Comparison of ENCODE assay signal across 8 cellular contexts in the genomic region with DNA sequence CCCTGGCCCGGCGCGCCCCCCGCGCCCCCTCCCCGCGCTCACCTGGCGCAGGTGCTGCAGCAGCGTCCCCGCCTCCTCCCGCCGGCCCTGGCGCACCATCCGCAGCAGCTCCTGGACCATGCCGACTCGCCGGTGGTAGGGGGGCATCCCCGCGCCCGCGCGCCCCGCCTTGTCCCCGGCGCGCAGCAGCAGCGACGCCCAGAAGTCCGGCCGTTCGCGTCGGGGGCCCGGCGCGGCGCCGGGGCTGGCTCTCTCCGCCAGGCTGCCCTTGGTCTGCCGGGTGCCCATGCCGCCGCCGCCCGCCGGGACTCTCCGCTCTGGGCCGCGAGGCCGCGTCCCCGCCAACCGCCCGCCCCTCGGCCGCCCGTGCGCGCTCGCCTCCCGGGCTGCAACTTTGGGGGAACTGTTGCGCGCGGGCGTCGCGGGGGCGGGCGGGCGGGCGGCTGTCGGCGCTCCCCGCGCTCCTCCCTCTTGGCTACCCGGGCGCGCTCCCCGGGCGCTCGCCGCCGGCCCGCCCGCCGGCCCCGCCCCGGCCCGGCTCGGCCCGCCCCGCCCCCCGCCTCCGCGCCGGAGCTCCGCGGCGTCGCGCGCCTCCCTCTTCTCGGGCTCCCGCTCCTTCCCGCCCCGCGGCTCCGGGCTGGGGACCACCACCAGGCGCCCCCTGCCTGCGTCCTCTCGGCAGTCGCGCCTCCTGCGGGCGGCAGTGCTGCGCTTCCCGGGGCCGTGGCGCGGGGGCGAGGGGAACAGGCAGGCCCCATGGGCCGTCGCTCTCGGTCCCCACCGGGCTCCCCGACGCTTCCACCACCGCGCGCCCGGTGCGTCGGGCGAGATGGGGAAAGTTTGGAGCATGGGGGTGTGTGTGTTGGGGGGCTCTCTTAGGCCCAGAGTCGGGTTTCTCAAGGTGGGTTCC. TPM values are rescaled to one million over a fixed set of nuclear protein-coding genes. Genes with fewer than 3 reads are reported as not detected.
A peak's percentile ranks its signal among the peaks of the same experiment; 100 is the strongest.
DNase-seq lines count a peak whose midpoint lies in the region; ATAC-seq, FAIRE-seq and TF ChIP-seq lines count a peak whose summit lies in the region.

A gene with protein sequence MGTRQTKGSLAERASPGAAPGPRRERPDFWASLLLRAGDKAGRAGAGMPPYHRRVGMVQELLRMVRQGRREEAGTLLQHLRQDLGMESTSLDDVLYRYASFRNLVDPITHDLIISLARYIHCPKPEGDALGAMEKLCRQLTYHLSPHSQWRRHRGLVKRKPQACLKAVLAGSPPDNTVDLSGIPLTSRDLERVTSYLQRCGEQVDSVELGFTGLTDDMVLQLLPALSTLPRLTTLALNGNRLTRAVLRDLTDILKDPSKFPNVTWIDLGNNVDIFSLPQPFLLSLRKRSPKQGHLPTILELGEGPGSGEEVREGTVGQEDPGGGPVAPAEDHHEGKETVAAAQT (minus strand): TSS at position 491 of the 910 bp plus-strand sequence. CDS start 203 bp downstream, at position 288.

- no peaks in the 10 kb centered on the region for H3K9me3 ChIP-seq in A673 (ENCODE audit: low read depth, low read length, poor library complexity, severe bottlenecking)
- no peaks in the 10 kb centered on the region for H3K9me3 ChIP-seq in neural cell (ENCODE audit: low read length)
- H3K9me3 ChIP-seq in stomach smooth muscle (ENCODE audit: control insufficient read depth in 2 of 2, low read length in 2 of 2) = no peaks in the 10 kb centered on the region

- TF ChIP-seq CTCF in A673 (conservative IDR thresholded peaks at IDR 0.05; ENCODE audit: low read depth, low read length) = 0 out of 2 replicates have a peak, but pooled peaks have one; percentile 27
- TF ChIP-seq CTCF in fibroblast of the aortic adventitia (IDR thresholded peaks at IDR 0.05; ENCODE audit: insufficient read depth, low read length) = no peak
- peak; percentile 56 for TF ChIP-seq CTCF in neural cell (IDR thresholded peaks at IDR 0.05; ENCODE audit: poor library complexity, severe bottlenecking)

- POLR2A ChIA-PET in A673 (lab: Charles Lee; ENCODE audit: low non-redundant PET) = no interaction called here

- H3F3A ChIP-seq in neural cell (ENCODE audit: insufficient read depth, low read length, poor library complexity, severe bottlenecking) = no peaks in the 10 kb centered on the region

- H3K4me3 ChIP-seq in A673 (ENCODE audit: low read depth, low read length, poor library complexity, severe bottlenecking) = peak within 1 kb of the TSS; percentile 60
- H3K4me3 ChIP-seq in fibroblast of the aortic adventitia (ENCODE audit: low read depth, low read length) = peak within 1 kb of the TSS; percentile 66
- peak within 1 kb of the TSS; percentile 65 for H3K4me3 ChIP-seq in neural cell (ENCODE audit: low read length)
- peak within 1 kb of the TSS; percentile 43 to 71 for H3K4me3 ChIP-seq in stomach smooth muscle (ENCODE audit: low read length in 2 of 2)

- no peak within 1 kb of the TSS for H3K4me2 ChIP-seq in neural cell (ENCODE audit: low read length)

- H3K27ac ChIP-seq in A673 (ENCODE audit: low read depth, low read length, poor library complexity, severe bottlenecking) (no peak within 1 kb of the TSS), neural cell (ENCODE audit: low read length) (no peak within 1 kb of the TSS), stomach smooth muscle (ENCODE audit: low read length) (no peak within 1 kb of the TSS)

- no peak within 1 kb of the TSS for H2AFZ ChIP-seq in neural cell (ENCODE audit: low read depth, low read length)

- no peaks in the 10 kb centered on the region for H4K20me1 ChIP-seq in neural cell (ENCODE audit: insufficient read depth)

- no peaks in the 10 kb centered on the region for H3K79me2 ChIP-seq in neural cell (replicated peaks; ENCODE audit: insufficient read depth, low read length)

- no peak for TF ChIP-seq RAD21 in neural cell (conservative IDR thresholded peaks at IDR 0.05)

- BruUV-seq in A673 (replicated peaks; lab: Mats Ljungman, UMichigan) = no TSS peak

- no peaks in the 10 kb centered on the region for H3K9me2 ChIP-seq in neural cell (ENCODE audit: insufficient read depth, low read length)

- H3K4me1 ChIP-seq in A673 (ENCODE audit: insufficient read depth, low read length, poor library complexity, severe bottlenecking) (peaks cover 10% of the 10 kb centered on the region), stomach smooth muscle (ENCODE audit: control insufficient read depth, insufficient read depth, low read length) (peaks cover 15% of the 10 kb centered on the region)

- H3K27me3 ChIP-seq in A673 (replicated peaks; ENCODE audit: insufficient read depth, low read depth, low read length, poor library complexity) (peaks cover 14% of the 10 kb centered on the region), neural cell (ENCODE audit: insufficient read depth, low read depth, low read length) (peaks cover 25% of the 10 kb centered on the region), stomach smooth muscle (ENCODE audit: control insufficient read depth in 1 of 2, insufficient read depth in 2 of 2, low read length in 2 of 2) (peaks cover 2 to 11% of the 10 kb centered on the region in 2 donors)

- H3K36me3 ChIP-seq in A673 (ENCODE audit: insufficient read depth, low read length, poor library complexity, severe bottlenecking) = no peaks in the 10 kb centered on the region
- no peaks in the 10 kb centered on the region for H3K36me3 ChIP-seq in neural cell (ENCODE audit: insufficient read depth, low read length)
- no peaks in the 10 kb centered on the region for H3K36me3 ChIP-seq in stomach smooth muscle (ENCODE audit: control insufficient read depth in 2 of 2, insufficient read depth in 2 of 2, low read length in 2 of 2)

- DNase-seq in A673 (ENCODE audit: low spot score) (peak; percentile 57), NCI-H69 (lab: John Stamatoyannopoulos, UW) (peak; percentile 65), activated T-helper 1 cell treated with Interleukin-2 at 50 U/mL for 16 hours (ENCODE audit: low read depth) (peak; percentile 36), fibroblast of the aortic adventitia (ENCODE audit: low read depth) (no peak), RCC 7860 (ENCODE audit: low spot score) (no peak)

- ATAC-seq in GM19372 (IDR thresholded peaks at IDR 0.05; ENCODE audit: low read depth, unreplicated experiment) = peak; percentile 69

- H3K9ac ChIP-seq in neural cell (ENCODE audit: low read length) = peak within 1 kb of the TSS; percentile 39
- peak within 1 kb of the TSS; percentile 21 to 55 for H3K9ac ChIP-seq in stomach smooth muscle (ENCODE audit: low read length in 2 of 2)

- no peak for TF ChIP-seq EP300 in neural cell (conservative IDR thresholded peaks at IDR 0.05; ENCODE audit: poor library complexity, severe bottlenecking)

- no peak for FAIRE-seq in RCC 7860 (lab: Jason Lieb, UNC)

- CTCF ChIA-PET in A673 (lab: Charles Lee) = interaction anchor here (1.0 kb wide), 1 partner anchor 22 kb away, joined by 4 read pairs; no protein-coding TSS in a partner anchor

- intact Hi-C loops in A673 (cut with micrococcal nuclease; ENCODE audit: unreplicated experiment) = no loop called here

TF ChIP-seq in neural cell, 6 proteins besides CTCF, POLR2A, EP300 and RAD21:
- TF ChIP-seq EZH2 (IDR thresholded peaks at IDR 0.05; ENCODE audit: borderline replicate concordance, insufficient read depth, low read length, poor library complexity, severe bottlenecking) = no peak
- TF ChIP-seq TAF1 (IDR thresholded peaks at IDR 0.05; ENCODE audit: low read depth) = no peak
- TF ChIP-seq MXI1 (conservative IDR thresholded peaks at IDR 0.05; ENCODE audit: poor library complexity, severe bottlenecking) = peak; percentile 28
- TF ChIP-seq SMC3 (conservative IDR thresholded peaks at IDR 0.05; ENCODE audit: poor library complexity) = peak; percentile 43
- TF ChIP-seq POLR2AphosphoS5 (IDR thresholded peaks at IDR 0.05) = no peak
TF ChIP-seq in neural cell: peak in this region for 2.

RNA-seq across cellular contexts. Expression of the gene that starts here (rescaled TPM):
- 2.8 and 3.6 TPM in 2 replicates for total RNA-seq in A673 (2021)
- 3.6 and 6.1 TPM in 2 replicates for total RNA-seq in fibroblast of the aortic adventitia (ENCODE audit: low replicate concordance)
- polyA plus RNA-seq in neural cell = 0.20 and 0.53 TPM in 2 replicates
- 1.5 and 2.0 TPM in 2 replicates for polyA minus RNA-seq in neural cell

Comparison
In these comparisons a context has a peak if more than half of its experiments do, and no peak if none do; other contexts are left out.
1. DNase-seq: peak in A673 (single experiment), NCI-H69 (single experiment) and activated T-helper 1 cell treated with Interleukin-2 at 50 U/mL for 16 hours (single experiment); none in fibroblast of the aortic adventitia (single experiment) and RCC 7860 (single experiment).
2. Peak in every context shown above with its lines, with median percentiles within 50 percentile points of each other: H3K4me3 ChIP-seq.